8 cellular contexts compared by ENCODE assay signal in the genomic region with DNA sequence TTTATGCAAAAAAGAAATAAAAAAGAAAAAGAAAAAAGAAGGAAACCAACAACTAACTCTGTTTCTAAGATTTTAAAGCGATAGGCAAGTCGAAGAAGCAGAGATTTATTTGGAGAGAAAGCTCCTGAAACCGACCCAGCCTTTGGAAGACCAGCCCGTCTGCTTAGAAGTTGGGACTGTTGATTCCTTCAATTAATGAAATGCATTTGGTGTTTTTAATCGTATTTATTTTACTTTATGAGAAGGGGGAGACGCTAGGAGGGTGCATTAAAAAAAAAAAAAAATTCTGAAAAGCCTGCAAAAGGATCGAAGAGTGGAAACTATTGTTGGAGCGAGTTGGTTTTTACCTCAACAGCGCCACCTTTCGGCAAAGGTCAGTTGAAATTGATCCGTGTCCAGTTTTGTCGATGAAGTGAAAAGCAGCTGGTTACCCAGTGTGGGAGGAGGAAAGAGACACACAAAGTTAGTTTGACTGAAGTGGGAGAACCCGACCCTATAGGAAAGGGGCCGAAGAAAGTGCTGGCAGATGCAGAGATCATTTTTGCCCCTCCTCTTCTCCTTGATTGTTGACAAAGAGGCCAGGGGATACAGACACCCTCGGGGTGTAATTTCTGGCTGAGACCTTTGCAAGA. TPM values are rescaled to one million over a fixed set of nuclear protein-coding genes. Genes with fewer than 3 reads are reported as not detected.
DNase-seq lines count a peak whose midpoint lies in the region; ATAC-seq and TF ChIP-seq lines count a peak whose summit lies in the region.

No MANE protein-coding gene starts in this region.

- 1% methylated on average over 15 of the region's 15 CpGs for WGBS in right lobe of liver (ENCODE audit: insufficient coverage, low coverage, low lambda C conversion rate, missing lambda C conversion rate)

- H3K4me1 ChIP-seq in right lobe of liver = peaks cover 0 to 16% (median 3%) of the 10 kb centered on the region in 4 donors

- TF ChIP-seq CTCF in GM13977 (IDR thresholded peaks at IDR 0.05; ENCODE audit: extremely low read depth, insufficient read depth, missing control alignments) = peak; percentile 67
- peak; percentile 74 to 80 (median 78) for TF ChIP-seq CTCF in right lobe of liver (IDR thresholded peaks at IDR 0.05)

- in situ Hi-C loops in GM13977 (cut with MboI; ENCODE audit: low pct_unique_long_range_greater_than_20kb, low sequenced_read_pairs, unreplicated experiment) = loop anchor here (25.0 kb wide), 2 partner anchors 915 to 1090 kb away; no protein-coding TSS in a partner anchor

- no peaks in the 10 kb centered on the region for H3K9me3 ChIP-seq in right lobe of liver

- peak overlapping the region; percentile 96 to 97 (median 97) for H3K27ac ChIP-seq in right lobe of liver

- no peak for TF ChIP-seq POLR2A in right lobe of liver (IDR thresholded peaks at IDR 0.05)

- ATAC-seq in right lobe of liver = peak; percentile 41 to 51 (median 42)
- no peak for ATAC-seq in HG03280 (IDR thresholded peaks at IDR 0.05; ENCODE audit: unreplicated experiment)

- intact Hi-C loops in right lobe of liver (cut with DNase I) = no loop called here

- peak; percentile 57 for DNase-seq in A172 (ENCODE audit: low spot score)
- peak; percentile 70 for DNase-seq in GM13977 (ENCODE audit: low spot score)
- peak; percentile 47 for DNase-seq in NCI-H226
- peak; percentile 76 to 80 for DNase-seq in activated CD4-positive, alpha-beta T cell treated with anti-CD3 and anti-CD28 coated beads, Interleukin-2, amount 50 U/mL, for 24 hours (ENCODE audit: low read depth in 1 of 2, low spot score in 1 of 2)
- peak; percentile 83 for DNase-seq in ecto neural progenitor cell (ENCODE audit: low spot score)
- DNase-seq in right lobe of liver = peak; percentile 70 to 88 (median 74)
- peak; percentile 90 to 93 for DNase-seq in stimulated activated CD4-positive, alpha-beta T cell treated with anti-CD3 and anti-CD28 coated beads, Interleukin-2, amount 100 ng/mL, for 48 hours

- no peaks in the 10 kb centered on the region for H3K36me3 ChIP-seq in right lobe of liver

- no peaks in the 10 kb centered on the region for H3K27me3 ChIP-seq in right lobe of liver

- peak overlapping the region; percentile 69 to 82 (median 80) for H3K4me3 ChIP-seq in right lobe of liver

RNA-seq across cellular contexts. Expression of a gene that starts 1.6 kb away (rescaled TPM):
- 0.12 TPM in 1 of 2 replicates, not detected in the other for total RNA-seq in A172 (2014; rRNA removed; shearing (Covaris generic))
- 10 to 100 TPM; 19.0 to 43.8 (median 27.7) TPM for total RNA-seq in right lobe of liver

Comparison
In these comparisons a context has a peak if more than half of its experiments do, and no peak if none do; other contexts are left out.
1. RNA of a gene that starts 1.6 kb away (total RNA-seq): 19.0 to 43.8 TPM in right lobe of liver; 0.12 TPM in A172; every median in the first group is over 10 times any median in the second.
2. Peak in every context shown above with its lines, with median percentiles within 50 percentile points of each other: DNase-seq.